8 cellular contexts compared by ENCODE assay signal in genomic region chr7:29194594-29195417, GRCh38. TPM values are rescaled to one million over a fixed set of nuclear protein-coding genes. Genes with fewer than 3 reads are reported as not detected.
DNase-seq lines count a peak whose midpoint lies in the region; ATAC-seq and TF ChIP-seq lines count a peak whose summit lies in the region.

Gene CHN2, plus strand, starts transcription at chr7:29194775.

- H3K4me3 ChIP-seq in Jurkat, Clone E6-1 (ENCODE audit: low read length) = peak within 1 kb of the TSS; percentile 66
- H3K4me3 ChIP-seq in SK-N-SH (ENCODE audit: low read depth in 2 of 2, low read length in 1 of 2) (peak within 1 kb of the TSS; percentile 59 to 61), astrocyte of the cerebellum (ENCODE audit: low read depth, low read length) (peak within 1 kb of the TSS; percentile 59), iPS DF 6.9 (ENCODE audit: low read length) (peak within 1 kb of the TSS; percentile 70; the same call in 1 of the 2 replicates)

- no peak for TF ChIP-seq EP300 in SK-N-SH (IDR thresholded peaks at IDR 0.05; ENCODE audit: borderline replicate concordance in 1 of 2, low read depth in 1 of 2, low read length in 1 of 2)

- in situ Hi-C loops in astrocyte of the cerebellum (cut with HindIII; ENCODE audit: low sequenced_read_pairs) = no loop called here

- no peaks in the 10 kb centered on the region for H3K36me3 ChIP-seq in SK-N-SH (replicated peaks in 1 of 2; ENCODE audit: control insufficient read depth in 1 of 2, insufficient read depth in 2 of 2, low read length in 1 of 2)
- H3K36me3 ChIP-seq in iPS DF 6.9 (ENCODE audit: control insufficient read depth, insufficient read depth, low read length) = no peaks in the 10 kb centered on the region

- no peaks in the 10 kb centered on the region for H3F3A ChIP-seq in SK-N-SH (replicated peaks; ENCODE audit: insufficient read depth)

- POLR2A ChIA-PET in SK-N-SH (lab: Yijun Ruan, JAX) = interaction anchor here (1.2 kb wide), 1 partner anchor 14 kb away, joined by 3 read pairs; no protein-coding TSS in a partner anchor

- no peaks in the 10 kb centered on the region for H3K79me2 ChIP-seq in SK-N-SH (ENCODE audit: insufficient read depth)

- H3K9ac ChIP-seq in SK-N-SH = no peak within 1 kb of the TSS

- peak within 1 kb of the TSS; percentile 80 for H3K4me2 ChIP-seq in SK-N-SH

- H2AFZ ChIP-seq in SK-N-SH (ENCODE audit: low read depth) = peak within 1 kb of the TSS; percentile 56; the same call in 1 of the 2 replicates

- H3K27me3 ChIP-seq in SK-N-SH (ENCODE audit: insufficient read depth) = peaks cover 48% of the 10 kb centered on the region
- H3K27me3 ChIP-seq in iPS DF 6.9 (ENCODE audit: control insufficient read depth, insufficient read depth, low read length) = peaks cover 29% of the 10 kb centered on the region

- H3K9me3 ChIP-seq in SK-N-SH (no peaks in the 10 kb centered on the region), iPS DF 6.9 (ENCODE audit: control insufficient read depth, insufficient read depth, low read length) (no peaks in the 10 kb centered on the region)

- H3K4me1 ChIP-seq in SK-N-SH (ENCODE audit: control insufficient read depth in 1 of 2, insufficient read depth in 2 of 2, low read depth in 1 of 2, low read length in 1 of 2) = peaks cover 0 to 7% of the 10 kb centered on the region in 2 experiments; a peak in 2 of 4 replicates
- no peaks in the 10 kb centered on the region for H3K4me1 ChIP-seq in iPS DF 6.9 (ENCODE audit: control insufficient read depth, insufficient read depth, low read length)

- 0 out of 2 replicates have a peak, but pooled peaks have one; percentile 13 for TF ChIP-seq RAD21 in SK-N-SH (IDR thresholded peaks at IDR 0.05; ENCODE audit: low read length)

- H4K20me1 ChIP-seq in SK-N-SH (ENCODE audit: insufficient read depth) = no peaks in the 10 kb centered on the region

- CTCF ChIA-PET in SK-N-SH (lab: Yijun Ruan, JAX) = interaction anchor here (0.7 to 4.4 kb wide), 15 partner anchors 11 to 273 kb away, joined by 3 to 28 read pairs (median 4); no protein-coding TSS in a partner anchor

- WGBS in SK-N-SH (ENCODE audit: low lambda C conversion rate) = under 1% methylated on average over 55 of the region's 88 CpGs
- WGBS in iPS DF 6.9 (ENCODE audit: insufficient coverage, insufficient read length) = no CpG with 5 or more reads among the region's 88 CpGs

- DNase-seq in DMS53 treated with DMSO at 0.1 percent for 48 hours (lab: John Stamatoyannopoulos, UW; ENCODE audit: unreplicated experiment) (peak; percentile 72), SK-N-SH (peak; percentile 90), astrocyte of the cerebellum (ENCODE audit: low read depth) (no peak), iPS DF 6.9 (ENCODE audit: low read depth, low spot score) (no peak), renal cortical epithelial cell (ENCODE audit: low read depth) (peak; percentile 10)
- peak; percentile 42 for DNase-seq in Jurkat, Clone E6-1 (ENCODE audit: low read depth, low spot score)

- H3K27ac ChIP-seq in SK-N-SH (ENCODE audit: low read depth in 2 of 2, low read length in 1 of 2) = no peak within 1 kb of the TSS; a peak in 1 of 4 replicates
- no peak within 1 kb of the TSS for H3K27ac ChIP-seq in iPS DF 6.9 (ENCODE audit: low read length)

- TF ChIP-seq CTCF in SK-N-SH (IDR thresholded peaks at IDR 0.05) (no peak), astrocyte of the cerebellum (IDR thresholded peaks at IDR 0.05; ENCODE audit: low read depth, low read length, missing control alignments) (no peak)

- ATAC-seq in GM18519 (IDR thresholded peaks at IDR 0.05; ENCODE audit: low FRiP score, unreplicated experiment) (no peak), GM21717 (IDR thresholded peaks at IDR 0.05; ENCODE audit: unreplicated experiment) (no peak)

- no peaks in the 10 kb centered on the region for H3K9me2 ChIP-seq in SK-N-SH

TF ChIP-seq in SK-N-SH, 30 proteins besides CTCF, POLR2A, EP300 and RAD21:
- TF ChIP-seq RFX5 (IDR thresholded peaks at IDR 0.05; ENCODE audit: low read length) = peak; percentile 68
- TF ChIP-seq MXI1 (IDR thresholded peaks at IDR 0.05; ENCODE audit: low read depth, low read length) = no peak
- TF ChIP-seq TAF1 (IDR thresholded peaks at IDR 0.05; ENCODE audit: borderline replicate concordance, low read depth, low read length) = no peak
- TF ChIP-seq TCF12 (IDR thresholded peaks at IDR 0.05) = no peak
- peak; percentile 26; the same call in 1 of the 2 replicates for TF ChIP-seq EZH2phosphoT487 (IDR thresholded peaks at IDR 0.05; ENCODE audit: borderline replicate concordance, low read depth)
- no peak for TF ChIP-seq IRF3 (IDR thresholded peaks at IDR 0.05; ENCODE audit: low read depth, low read length)
- no peak for TF ChIP-seq NRF1 (IDR thresholded peaks at IDR 0.05; ENCODE audit: low read depth, low read length)

RNA-seq across cellular contexts. Expression of gene CHN2, which starts in this region (rescaled TPM):
- polyA plus RNA-seq in Jurkat, Clone E6-1 (2012; ENCODE audit: insufficient read depth, insufficient read length) = 22.3 TPM
- polyA plus RNA-seq in SK-N-SH (2012; rRNA removed) = 0.02 TPM in 1 of 2 replicates, not detected in the other
- polyA plus RNA-seq in SK-N-SH (2012; cell fraction: cytosol; rRNA removed) = 0.13 and 0.14 TPM in 2 replicates
- 0.13 TPM in 1 of 2 replicates, not detected in the other for polyA plus RNA-seq in SK-N-SH (2012; cell fraction: nucleus; rRNA removed)
- 3.5 TPM in 2 replicates for total RNA-seq in renal cortical epithelial cell

Comparison
In these comparisons a context has a peak if more than half of its experiments do, and no peak if none do; other contexts are left out.
1. Peak in DNase-seq, H3K4me3 ChIP-seq and H3K4me2 ChIP-seq in SK-N-SH; RNA of the gene not detected or under 1 TPM.
2. DNase-seq: peak in DMS53 treated with DMSO at 0.1 percent for 48 hours (single experiment), Jurkat, Clone E6-1 (single experiment) and renal cortical epithelial cell (single experiment); none in astrocyte of the cerebellum (single experiment) and iPS DF 6.9 (single experiment).
3. Peak in every context shown above with its lines, with median percentiles within 50 percentile points of each other: H3K4me3 ChIP-seq.